Comparison of ENCODE assay signal across 10 cellular contexts in genomic region chr10:15427836-15428414, GRCh38. TPM values are rescaled to one million over a fixed set of nuclear protein-coding genes. Genes with fewer than 3 reads are reported as not detected.
DNase-seq lines count a peak whose midpoint lies in the region; ATAC-seq and TF ChIP-seq lines count a peak whose summit lies in the region.
"Had no signal": no experiment of that assay in that cellular context is flagged by ENCODE, and none has a peak within 500 bp of the region (broad histone marks: within the 10 kb centered on the region; RNA-seq: fewer than 3 reads in every experiment).

No MANE protein-coding gene starts in this region.

- ATAC-seq in GM18861 (IDR thresholded peaks at IDR 0.05; ENCODE audit: unreplicated experiment), result no peak

- no peaks in the 10 kb centered on the region for H3K4me1 Mint-ChIP-seq in MCF 10A (ENCODE audit: insufficient read depth, unreplicated experiment)

- H3K4me1 ChIP-seq in mesenchymal stem cell (ENCODE audit: control insufficient read depth, insufficient read depth, low read depth, low read length), result no peaks in the 10 kb centered on the region
- H3K4me1 ChIP-seq: SJSA1 had no signal

- no peak overlapping the region for H3K4ac ChIP-seq in mesenchymal stem cell (ENCODE audit: low read depth in 1 of 2, low read length in 2 of 2)

- H4K8ac ChIP-seq in mesenchymal stem cell (ENCODE audit: low read length), result no peak overlapping the region

- no peaks in the 10 kb centered on the region for H3K79me1 ChIP-seq in mesenchymal stem cell (replicated peaks; ENCODE audit: low read length, poor library complexity, severe bottlenecking)

- H2AFZ ChIP-seq in mesenchymal stem cell (ENCODE audit: low read depth, low read length), result no peak overlapping the region

- H3K27ac Mint-ChIP-seq in MCF 10A (ENCODE audit: low read depth, unreplicated experiment), result no peak overlapping the region

- peak; percentile 9 for DNase-seq in GF-D8 (lab: John Stamatoyannopoulos, UW)
- DNase-seq in NCI-H1105 (lab: John Stamatoyannopoulos, UW), result peak; percentile 40
- peak; percentile 45 for DNase-seq in MCF 10A (ENCODE audit: unreplicated experiment)
- peak; percentile 78 for DNase-seq in mesenchymal stem cell
- DNase-seq in activated CD4-positive, CD25-positive, alpha-beta regulatory T cell treated with anti-CD3 and anti-CD28 coated beads, Interleukin-2, amount 50 U/mL, for 72 hours, result no peak
- DNase-seq in stimulated activated CD4-positive, alpha-beta T cell treated with anti-CD3 and anti-CD28 coated beads, Interleukin-4, amount 100 ng/mL, for 24 hours, result no peak
- no peak for DNase-seq in activated CD4-positive, alpha-beta T cell treated with anti-CD3 and anti-CD28 coated beads, Interleukin-2, amount 50 U/mL, for 1 hour

- no peaks in the 10 kb centered on the region for H3K36me3 ChIP-seq in mesenchymal stem cell (ENCODE audit: control insufficient read depth in 1 of 2, insufficient read depth in 2 of 2, low read depth in 1 of 2, low read length in 2 of 2)
- H3K36me3 ChIP-seq: neutrophil, SJSA1 had no signal

- H3K9ac ChIP-seq in mesenchymal stem cell (ENCODE audit: low read length), result no peak overlapping the region

- H3K9me3 Mint-ChIP-seq in MCF 10A (ENCODE audit: unreplicated experiment), result no peaks in the 10 kb centered on the region

- no peak overlapping the region for H3K23ac ChIP-seq in mesenchymal stem cell (ENCODE audit: low read length in 2 of 2)

- H2AK5ac ChIP-seq in mesenchymal stem cell (ENCODE audit: low read length, severe bottlenecking), result no peak overlapping the region

- H2BK120ac ChIP-seq in mesenchymal stem cell (ENCODE audit: low read depth, low read length), result no peak overlapping the region

- H3K4me3 ChIP-seq in mesenchymal stem cell (ENCODE audit: insufficient read depth in 1 of 2, low read depth in 1 of 2, low read length in 2 of 2), result no peak overlapping the region
- H3K4me3 ChIP-seq: SJSA1 had no signal

- no peak overlapping the region for H3K14ac ChIP-seq in mesenchymal stem cell (ENCODE audit: low read length in 2 of 2)

- no peak overlapping the region for H2BK5ac ChIP-seq in mesenchymal stem cell (ENCODE audit: low read depth, low read length, poor library complexity, severe bottlenecking)

- no peak overlapping the region for H3K4me3 Mint-ChIP-seq in MCF 10A (ENCODE audit: unreplicated experiment)

- WGBS in mesenchymal stem cell, result 0% methylated on average over 1 of the region's 5 CpGs

- no peaks in the 10 kb centered on the region for H3K27me3 ChIP-seq in mesenchymal stem cell (ENCODE audit: control insufficient read depth in 1 of 2, insufficient read depth in 1 of 2, low read length in 2 of 2)
- H3K27me3 ChIP-seq: SJSA1 had no signal

- no TSS peak for BruUV-seq in MCF 10A (replicated peaks; lab: Mats Ljungman, UMichigan)

- H3K27me3 Mint-ChIP-seq in MCF 10A (ENCODE audit: insufficient read depth, unreplicated experiment), result peaks cover 18% of the 10 kb centered on the region

- H3K27ac ChIP-seq in mesenchymal stem cell (ENCODE audit: low read length, poor library complexity, severe bottlenecking), result no peak overlapping the region
- H3K27ac ChIP-seq: neutrophil, SJSA1 had no signal

- H3K9me3 ChIP-seq in mesenchymal stem cell (ENCODE audit: control insufficient read depth, low read length), result no peaks in the 10 kb centered on the region
- H3K9me3 ChIP-seq: neutrophil, SJSA1 had no signal

- H2BK12ac ChIP-seq in mesenchymal stem cell (ENCODE audit: low read length in 2 of 2), result no peak overlapping the region

- H3K36me3 Mint-ChIP-seq in MCF 10A (ENCODE audit: insufficient read depth, unreplicated experiment), result peaks cover 6% of the 10 kb centered on the region

- intact Hi-C loops in MCF 10A (cut with micrococcal nuclease), result loop anchor here (2.0 kb wide), 1 partner anchor 397 kb away; no protein-coding TSS in a partner anchor

- POLR2A ChIA-PET in MCF 10A (lab: Yijun Ruan, JAX), result interaction anchor here (0.7 kb wide), 1 partner anchor 198 kb away, joined by 3 read pairs; no protein-coding TSS in a partner anchor

- TF ChIP-seq CTCF in MCF 10A (IDR thresholded peaks at IDR 0.05; ENCODE audit: unreplicated experiment), result peak; percentile 65

- no peak overlapping the region for H3K4me2 ChIP-seq in mesenchymal stem cell (ENCODE audit: low read length, poor library complexity, severe bottlenecking)

- no peak overlapping the region for H4K91ac ChIP-seq in mesenchymal stem cell (ENCODE audit: low read length)

- CTCF ChIA-PET in MCF 10A (lab: Yijun Ruan, JAX), result interaction anchor here (0.6 to 2.4 kb wide), 19 partner anchors 9 to 810 kb away, joined by 3 to 13 read pairs (median 4); no protein-coding TSS in a partner anchor

- H3K18ac ChIP-seq in mesenchymal stem cell (ENCODE audit: low read depth in 1 of 2, low read length in 2 of 2), result no peak overlapping the region

- H2BK15ac ChIP-seq in mesenchymal stem cell (ENCODE audit: low read depth, poor library complexity, severe bottlenecking), result no peak overlapping the region

RNA-seq across cellular contexts. Expression of gene FAM171A1, which starts 56.8 kb away (rescaled TPM):
- total RNA-seq in MCF 10A (2022), result 9.3 and 15.9 TPM in 2 replicates
- 23.1 TPM for polyA plus RNA-seq in mesenchymal stem cell (2013, experiment 1 of 2)
- 23.1 TPM for polyA plus RNA-seq in mesenchymal stem cell (2013, experiment 2 of 2)

Comparison
In these comparisons a context has a peak if more than half of its experiments do, and no peak if none do; other contexts are left out.
1. DNase-seq: peak in GF-D8 (single experiment), NCI-H1105 (single experiment), MCF 10A (single experiment) and mesenchymal stem cell (single experiment); none in activated CD4-positive, CD25-positive, alpha-beta regulatory T cell treated with anti-CD3 and anti-CD28 coated beads, Interleukin-2, amount 50 U/mL, for 72 hours (single experiment), stimulated activated CD4-positive, alpha-beta T cell treated with anti-CD3 and anti-CD28 coated beads, Interleukin-4, amount 100 ng/mL, for 24 hours (single experiment) and activated CD4-positive, alpha-beta T cell treated with anti-CD3 and anti-CD28 coated beads, Interleukin-2, amount 50 U/mL, for 1 hour (single experiment).